Comparison of ENCODE assay signal across 1 cellular context in genomic region chr11:122803306-122803705, GRCh38.
TF ChIP-seq lines count a peak whose summit lies in the region.

No MANE protein-coding gene starts in this region.

TF ChIP-seq in IMR-90, 13 proteins besides CTCF, POLR2A, EP300 and RAD21 (continued from another document):
- no peak for TF ChIP-seq SMC3 (IDR thresholded peaks at IDR 0.05; ENCODE audit: low read depth, low read length)
- no peak for TF ChIP-seq CEBPB (IDR thresholded peaks at IDR 0.05; ENCODE audit: low read depth, low read length)
- TF ChIP-seq CHD1 (IDR thresholded peaks at IDR 0.05; ENCODE audit: low read depth, low read length): no peak
- no peak for TF ChIP-seq MAFK (IDR thresholded peaks at IDR 0.05; ENCODE audit: low read depth, low read length)
- TF ChIP-seq NFE2L2 (IDR thresholded peaks at IDR 0.05; ENCODE audit: low read depth, low read length): no peak
- TF ChIP-seq USF2 (IDR thresholded peaks at IDR 0.05; ENCODE audit: low read depth, low read length): no peak
- no peak for TF ChIP-seq MXI1 (IDR thresholded peaks at IDR 0.05; ENCODE audit: borderline replicate concordance, low read depth, low read length)
- no peak for TF ChIP-seq RFX5 (IDR thresholded peaks at IDR 0.05; ENCODE audit: low read depth, low read length)
- TF ChIP-seq, protein P1, sequence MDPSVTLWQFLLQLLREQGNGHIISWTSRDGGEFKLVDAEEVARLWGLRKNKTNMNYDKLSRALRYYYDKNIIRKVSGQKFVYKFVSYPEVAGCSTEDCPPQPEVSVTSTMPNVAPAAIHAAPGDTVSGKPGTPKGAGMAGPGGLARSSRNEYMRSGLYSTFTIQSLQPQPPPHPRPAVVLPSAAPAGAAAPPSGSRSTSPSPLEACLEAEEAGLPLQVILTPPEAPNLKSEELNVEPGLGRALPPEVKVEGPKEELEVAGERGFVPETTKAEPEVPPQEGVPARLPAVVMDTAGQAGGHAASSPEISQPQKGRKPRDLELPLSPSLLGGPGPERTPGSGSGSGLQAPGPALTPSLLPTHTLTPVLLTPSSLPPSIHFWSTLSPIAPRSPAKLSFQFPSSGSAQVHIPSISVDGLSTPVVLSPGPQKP (IDR thresholded peaks at IDR 0.05; ENCODE audit: borderline replicate concordance, low read depth, low read length): no peak
